11 cellular contexts compared by ENCODE assay signal in the genomic region with DNA sequence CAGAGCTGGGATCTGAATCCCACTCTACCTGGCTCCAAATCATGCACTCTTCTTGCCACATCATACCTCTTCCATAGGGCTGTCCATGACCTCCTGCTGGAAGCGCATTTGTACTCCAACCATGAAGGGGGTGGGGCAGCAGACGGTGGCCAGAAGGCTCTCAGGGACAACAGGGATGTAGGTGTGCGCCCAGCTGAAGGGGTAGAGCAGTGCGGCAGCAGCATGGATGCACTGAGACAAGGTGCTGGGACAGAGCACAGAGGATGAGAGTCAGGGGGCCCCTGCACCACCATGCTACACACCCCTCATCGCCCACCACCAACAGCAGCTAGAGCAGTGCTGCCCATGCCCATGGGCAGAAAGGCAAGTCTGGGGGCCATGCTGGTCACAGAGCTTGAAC. TPM values are rescaled to one million over a fixed set of nuclear protein-coding genes. Genes with fewer than 3 reads are reported as not detected.
DNase-seq lines count a peak whose midpoint lies in the region; ATAC-seq and TF ChIP-seq lines count a peak whose summit lies in the region.
"Had no signal": no experiment of that assay in that cellular context is flagged by ENCODE, and none has a peak within 500 bp of the region (broad histone marks: within the 10 kb centered on the region; RNA-seq: fewer than 3 reads in every experiment).

No MANE protein-coding gene starts in this region.

- CTCF ChIA-PET in Caco-2 (lab: Charles Lee), result interaction anchor here (1.4 kb wide), 1 partner anchor 10 kb away, joined by 6 read pairs; no protein-coding TSS in a partner anchor

- TF ChIP-seq CTCF in Caco-2 (IDR thresholded peaks at IDR 0.05; ENCODE audit: insufficient read depth in 1 of 2, low read depth in 1 of 2, low read length in 1 of 2, severe bottlenecking in 1 of 2, unreplicated experiment in 1 of 2) (no peak), endothelial cell (IDR thresholded peaks at IDR 0.05; ENCODE audit: unreplicated experiment) (no peak), WERI-Rb-1 (IDR thresholded peaks at IDR 0.05; ENCODE audit: low read depth, low read length) (no peak)

- no peak for ATAC-seq in HG03045 (IDR thresholded peaks at IDR 0.05; ENCODE audit: unreplicated experiment)
- ATAC-seq: esophagus mucosa, PC-3 had no signal

- POLR2A ChIA-PET in Caco-2 (lab: Charles Lee), result no interaction called here

- H3K4me3 Mint-ChIP-seq in Caco-2 (ENCODE audit: unreplicated experiment), result no peak overlapping the region
- no peak overlapping the region for H3K4me3 Mint-ChIP-seq in endothelial cell (ENCODE audit: unreplicated experiment)

- intact Hi-C loops in Caco-2 (cut with micrococcal nuclease; ENCODE audit: unreplicated experiment), result no loop called here

- no TSS peak for BruUV-seq in Caco-2 (replicated peaks; lab: Mats Ljungman, UMichigan)

- H3K36me3 ChIP-seq in Caco-2 (ENCODE audit: control insufficient read depth, insufficient read depth, low read length) (peaks cover 3% of the 10 kb centered on the region; the same call in 1 of the 2 replicates), KOPT-K1 (ENCODE audit: insufficient read depth, low read length) (peaks cover 100% of the 10 kb centered on the region), WERI-Rb-1 (no peaks in the 10 kb centered on the region; the same call in 1 of the 2 replicates)

- H3K4me1 ChIP-seq in Caco-2, result peaks cover 38% of the 10 kb centered on the region

- H3K9me3 ChIP-seq in Caco-2 (no peaks in the 10 kb centered on the region), KOPT-K1 (ENCODE audit: insufficient read depth, low read length, poor library complexity, severe bottlenecking) (no peaks in the 10 kb centered on the region), WERI-Rb-1 (ENCODE audit: severe bottlenecking) (no peaks in the 10 kb centered on the region)

- H3K27ac ChIP-seq in KOPT-K1 (ENCODE audit: low read depth, low read length, poor library complexity, severe bottlenecking) (peak overlapping the region; percentile 99), skin epidermis (peak overlapping the region in 20 of 21 experiments; percentile 13 to 98 (median 75)), WERI-Rb-1 (no peak overlapping the region)

- H3K27me3 Mint-ChIP-seq in Caco-2 (ENCODE audit: insufficient read depth, unreplicated experiment), result no peaks in the 10 kb centered on the region
- peaks cover 24% of the 10 kb centered on the region for H3K27me3 Mint-ChIP-seq in endothelial cell (ENCODE audit: unreplicated experiment)

- peak overlapping the region; percentile 84 for H3K27ac Mint-ChIP-seq in Caco-2 (ENCODE audit: unreplicated experiment)
- peak overlapping the region; percentile 95 for H3K27ac Mint-ChIP-seq in endothelial cell (ENCODE audit: unreplicated experiment)

- no peaks in the 10 kb centered on the region for H3K27me3 ChIP-seq in Caco-2 (replicated peaks; ENCODE audit: control insufficient read depth, insufficient read depth, low read length)
- H3K27me3 ChIP-seq in WERI-Rb-1 (ENCODE audit: insufficient read depth, low read depth, severe bottlenecking), result no peaks in the 10 kb centered on the region

- no peak for DNase-seq in Caco-2
- DNase-seq in endothelial cell (ENCODE audit: low spot score), result no peak
- no peak for DNase-seq in OCI-M1 (lab: John Stamatoyannopoulos, UW)
- DNase-seq in cerebellar nuclear complex (lab: John Stamatoyannopoulos, UW), result no peak
- DNase-seq in WERI-Rb-1, result no peak
- DNase-seq: activated T-cell treated with anti-CD3 and anti-CD28 coated beads for 4 hours, PC-3 had no signal

- H3K36me3 Mint-ChIP-seq in Caco-2 (ENCODE audit: insufficient read depth, unreplicated experiment) (peaks cover 42% of the 10 kb centered on the region), endothelial cell (ENCODE audit: low read depth, unreplicated experiment) (peaks cover 45% of the 10 kb centered on the region)

- no peak overlapping the region for H3K4me3 ChIP-seq in Caco-2 (ENCODE audit: low read depth, low read length)
- no peak overlapping the region for H3K4me3 ChIP-seq in skin epidermis
- no peak overlapping the region for H3K4me3 ChIP-seq in WERI-Rb-1 (ENCODE audit: low read depth, low read length)

- H3K4me1 Mint-ChIP-seq in Caco-2 (ENCODE audit: low read depth, unreplicated experiment) (peaks cover 26% of the 10 kb centered on the region), endothelial cell (ENCODE audit: unreplicated experiment) (peaks cover 82% of the 10 kb centered on the region)

- H3K9me3 Mint-ChIP-seq in Caco-2 (ENCODE audit: unreplicated experiment), result no peaks in the 10 kb centered on the region
- H3K9me3 Mint-ChIP-seq in endothelial cell (ENCODE audit: unreplicated experiment), result no peaks in the 10 kb centered on the region

RNA-seq across cellular contexts. Expression of a gene that starts 8.4 kb away (rescaled TPM):
- total RNA-seq in Caco-2 (2022) (20.4 and 23.2 TPM in 2 replicates), endothelial cell (ENCODE audit: unreplicated experiment) (3.6 TPM)

RNA-seq across cellular contexts. Expression of a gene that starts 35.4 kb away (rescaled TPM):
- total RNA-seq in Caco-2 (2022) (not detected in 2 replicates), endothelial cell (ENCODE audit: unreplicated experiment) (1.3 TPM)

RNA-seq across cellular contexts. Expression of a gene that starts 52.1 kb away (rescaled TPM):
- total RNA-seq in Caco-2 (2022), result 17.3 and 19.1 TPM in 2 replicates
- 127 TPM for total RNA-seq in endothelial cell (ENCODE audit: unreplicated experiment)

RNA-seq across cellular contexts. Expression of a gene that starts 52.2 kb away (rescaled TPM):
- total RNA-seq in Caco-2 (2022) (25.3 and 29.0 TPM in 2 replicates), endothelial cell (ENCODE audit: unreplicated experiment) (79.8 TPM)
